Comparison of ENCODE assay signal across 8 cellular contexts in the genomic region with DNA sequence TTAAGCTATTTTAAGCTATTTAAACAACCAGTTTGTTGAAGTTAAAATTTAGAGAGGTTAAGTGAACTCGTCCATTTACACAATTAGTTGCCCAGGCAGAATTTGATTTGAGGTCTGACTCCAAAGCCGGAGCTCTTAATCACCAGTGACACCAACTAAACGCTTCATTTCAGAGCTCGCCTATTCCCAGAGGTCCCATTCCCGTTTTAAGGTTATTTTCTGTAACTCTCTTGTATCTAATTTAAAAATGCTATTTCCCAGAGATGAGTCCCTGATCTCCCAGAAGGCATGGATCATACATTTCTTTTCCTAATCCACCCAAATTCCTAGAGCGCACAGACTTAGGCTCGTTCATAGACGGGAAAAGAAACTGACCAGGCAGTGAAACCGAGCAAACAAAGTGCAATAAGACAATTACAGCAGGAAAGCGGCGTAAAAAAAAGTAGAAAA. TPM values are rescaled to one million over a fixed set of nuclear protein-coding genes. Genes with fewer than 3 reads are reported as not detected.
DNase-seq lines count a peak whose midpoint lies in the region; ATAC-seq and TF ChIP-seq lines count a peak whose summit lies in the region.

No MANE protein-coding gene starts in this region.

- H3K27me3 ChIP-seq in aorta (ENCODE audit: control insufficient read depth in 1 of 2, insufficient read depth in 2 of 2, low read length in 1 of 2): no peaks in the 10 kb centered on the region
- H3K27me3 ChIP-seq in WERI-Rb-1 (ENCODE audit: insufficient read depth, low read depth, severe bottlenecking): peaks cover 66% of the 10 kb centered on the region

- H3K36me3 ChIP-seq in mesodermal cell (ENCODE audit: control insufficient read depth, insufficient read depth, low read length) (no peaks in the 10 kb centered on the region), aorta (ENCODE audit: control insufficient read depth in 1 of 2, insufficient read depth in 2 of 2, low read length in 1 of 2) (no peaks in the 10 kb centered on the region), WERI-Rb-1 (no peaks in the 10 kb centered on the region)

- no peak for ATAC-seq in stimulated activated naive CD8-positive, alpha-beta T cell treated with anti-CD3 and anti-CD28 coated beads, Interleukin-15, Interleukin-2, amounts not matched to agents 100 U/mL and 50 U/mL, for 24 hours
- ATAC-seq in central memory CD8-positive, alpha-beta T cell (replicated peaks; ENCODE audit: extremely low read depth, poor library complexity, severe bottlenecking): no peak
- no peak for ATAC-seq in aorta (ENCODE audit: low FRiP score)

- peaks cover 66% of the 10 kb centered on the region for H3K4me1 Mint-ChIP-seq in stimulated activated naive CD8-positive, alpha-beta T cell treated with anti-CD3 and anti-CD28 coated beads, Interleukin-15, Interleukin-2, amounts not matched to agents 100 ng/mL and 50 ng/mL, for 24 hours (ENCODE audit: low read depth)
- peaks cover 50% of the 10 kb centered on the region for H3K4me1 Mint-ChIP-seq in central memory CD8-positive, alpha-beta T cell

- H3K4me1 ChIP-seq in mesodermal cell (ENCODE audit: control insufficient read depth, insufficient read depth, low read length, poor library complexity, severe bottlenecking): no peaks in the 10 kb centered on the region
- no peaks in the 10 kb centered on the region for H3K4me1 ChIP-seq in aorta (ENCODE audit: control insufficient read depth in 1 of 2, insufficient read depth in 2 of 2, low read length in 2 of 2)

- 54 to 63% methylated on average over 9 to 11 of the region's 11 CpGs for WGBS in mesodermal cell (ENCODE audit: insufficient coverage in 2 of 2), 2 experiments
- 39 to 44% methylated on average over 11 of the region's 11 CpGs for WGBS in aorta, 2 donors

- DNase-seq in stimulated activated naive CD8-positive, alpha-beta T cell treated with anti-CD3 and anti-CD28 coated beads, Interleukin-15, Interleukin-2, amounts not matched to agents 100 U/mL and 50 U/mL, for 24 hours: no peak
- DNase-seq in central memory CD8-positive, alpha-beta T cell (ENCODE audit: low spot score in 2 of 2): no peak
- DNase-seq in aorta: no peak
- DNase-seq in WERI-Rb-1: no peak
- DNase-seq in NCI-H748 treated with DMSO at 0.1 percent for 48 hours (lab: John Stamatoyannopoulos, UW): no peak
- DNase-seq in activated CD4-positive, alpha-beta T cell treated with anti-CD3 and anti-CD28 coated beads, Interleukin-2, amount 50 U/mL, for 4 hours: no peak

- H3K36me3 Mint-ChIP-seq in stimulated activated naive CD8-positive, alpha-beta T cell treated with anti-CD3 and anti-CD28 coated beads, Interleukin-15, Interleukin-2, amounts not matched to agents 100 ng/mL and 50 ng/mL, for 24 hours (ENCODE audit: low read depth): no peaks in the 10 kb centered on the region
- H3K36me3 Mint-ChIP-seq in central memory CD8-positive, alpha-beta T cell (ENCODE audit: insufficient read depth): peaks cover 18% of the 10 kb centered on the region

- H3K4me3 ChIP-seq in mesodermal cell (ENCODE audit: extremely low read depth, insufficient read depth, low read length, poor library complexity, severe bottlenecking): peak overlapping the region; percentile 46
- H3K4me3 ChIP-seq in aorta (ENCODE audit: low read length in 2 of 2): peak overlapping the region; percentile 40 to 72
- no peak overlapping the region for H3K4me3 ChIP-seq in WERI-Rb-1 (ENCODE audit: low read depth, low read length)

- H3K27ac ChIP-seq in mesodermal cell (ENCODE audit: low read depth, low read length, severe bottlenecking) (no peak overlapping the region), aorta (ENCODE audit: low read depth in 1 of 2, low read length in 2 of 2) (no peak overlapping the region), WERI-Rb-1 (no peak overlapping the region)

- TF ChIP-seq CTCF in WERI-Rb-1 (IDR thresholded peaks at IDR 0.05; ENCODE audit: low read depth, low read length): no peak

- intact Hi-C loops in aorta (cut with DNase I): no loop called here

- no peaks in the 10 kb centered on the region for H3K27me3 Mint-ChIP-seq in stimulated activated naive CD8-positive, alpha-beta T cell treated with anti-CD3 and anti-CD28 coated beads, Interleukin-15, Interleukin-2, amounts not matched to agents 100 ng/mL and 50 ng/mL, for 24 hours
- H3K27me3 Mint-ChIP-seq in central memory CD8-positive, alpha-beta T cell: no peaks in the 10 kb centered on the region

- H3K9me3 ChIP-seq in mesodermal cell (ENCODE audit: control insufficient read depth, low read length): no peaks in the 10 kb centered on the region
- no peaks in the 10 kb centered on the region for H3K9me3 ChIP-seq in aorta (ENCODE audit: control insufficient read depth, low read length)
- H3K9me3 ChIP-seq in WERI-Rb-1 (ENCODE audit: severe bottlenecking): no peaks in the 10 kb centered on the region

- H3K4me3 Mint-ChIP-seq in stimulated activated naive CD8-positive, alpha-beta T cell treated with anti-CD3 and anti-CD28 coated beads, Interleukin-15, Interleukin-2, amounts not matched to agents 100 ng/mL and 50 ng/mL, for 24 hours: peak overlapping the region; percentile 89
- H3K4me3 Mint-ChIP-seq in central memory CD8-positive, alpha-beta T cell: peak overlapping the region; percentile 86

- H3K27ac Mint-ChIP-seq in stimulated activated naive CD8-positive, alpha-beta T cell treated with anti-CD3 and anti-CD28 coated beads, Interleukin-15, Interleukin-2, amounts not matched to agents 100 ng/mL and 50 ng/mL, for 24 hours: peak overlapping the region; percentile 97
- peak overlapping the region; percentile 97 for H3K27ac Mint-ChIP-seq in central memory CD8-positive, alpha-beta T cell (ENCODE audit: low read depth)

- no peaks in the 10 kb centered on the region for H3K9me3 Mint-ChIP-seq in stimulated activated naive CD8-positive, alpha-beta T cell treated with anti-CD3 and anti-CD28 coated beads, Interleukin-15, Interleukin-2, amounts not matched to agents 100 ng/mL and 50 ng/mL, for 24 hours
- no peaks in the 10 kb centered on the region for H3K9me3 Mint-ChIP-seq in central memory CD8-positive, alpha-beta T cell

RNA-seq across cellular contexts. Expression of gene MCTP2, which starts 0.9 kb away (rescaled TPM):
- polyA plus RNA-seq in mesodermal cell (2013, experiment 1 of 2): 0.63 TPM
- polyA plus RNA-seq in mesodermal cell (2013, experiment 2 of 2): 0.66 TPM
- 1 to 10 TPM; 7.7 to 9.6 TPM for total RNA-seq in aorta
- polyA plus RNA-seq in aorta: under 1 TPM; 0.13 to 0.88 TPM
